ENCODE assay signal across 1 cellular context in genomic region chr1:94855307-94855700, GRCh38.
TF ChIP-seq lines count a peak whose summit lies in the region.

No MANE protein-coding gene starts in this region.

TF ChIP-seq in GM23338, 12 proteins besides CTCF, POLR2A, EP300 and RAD21:
- TF ChIP-seq, protein P1, sequence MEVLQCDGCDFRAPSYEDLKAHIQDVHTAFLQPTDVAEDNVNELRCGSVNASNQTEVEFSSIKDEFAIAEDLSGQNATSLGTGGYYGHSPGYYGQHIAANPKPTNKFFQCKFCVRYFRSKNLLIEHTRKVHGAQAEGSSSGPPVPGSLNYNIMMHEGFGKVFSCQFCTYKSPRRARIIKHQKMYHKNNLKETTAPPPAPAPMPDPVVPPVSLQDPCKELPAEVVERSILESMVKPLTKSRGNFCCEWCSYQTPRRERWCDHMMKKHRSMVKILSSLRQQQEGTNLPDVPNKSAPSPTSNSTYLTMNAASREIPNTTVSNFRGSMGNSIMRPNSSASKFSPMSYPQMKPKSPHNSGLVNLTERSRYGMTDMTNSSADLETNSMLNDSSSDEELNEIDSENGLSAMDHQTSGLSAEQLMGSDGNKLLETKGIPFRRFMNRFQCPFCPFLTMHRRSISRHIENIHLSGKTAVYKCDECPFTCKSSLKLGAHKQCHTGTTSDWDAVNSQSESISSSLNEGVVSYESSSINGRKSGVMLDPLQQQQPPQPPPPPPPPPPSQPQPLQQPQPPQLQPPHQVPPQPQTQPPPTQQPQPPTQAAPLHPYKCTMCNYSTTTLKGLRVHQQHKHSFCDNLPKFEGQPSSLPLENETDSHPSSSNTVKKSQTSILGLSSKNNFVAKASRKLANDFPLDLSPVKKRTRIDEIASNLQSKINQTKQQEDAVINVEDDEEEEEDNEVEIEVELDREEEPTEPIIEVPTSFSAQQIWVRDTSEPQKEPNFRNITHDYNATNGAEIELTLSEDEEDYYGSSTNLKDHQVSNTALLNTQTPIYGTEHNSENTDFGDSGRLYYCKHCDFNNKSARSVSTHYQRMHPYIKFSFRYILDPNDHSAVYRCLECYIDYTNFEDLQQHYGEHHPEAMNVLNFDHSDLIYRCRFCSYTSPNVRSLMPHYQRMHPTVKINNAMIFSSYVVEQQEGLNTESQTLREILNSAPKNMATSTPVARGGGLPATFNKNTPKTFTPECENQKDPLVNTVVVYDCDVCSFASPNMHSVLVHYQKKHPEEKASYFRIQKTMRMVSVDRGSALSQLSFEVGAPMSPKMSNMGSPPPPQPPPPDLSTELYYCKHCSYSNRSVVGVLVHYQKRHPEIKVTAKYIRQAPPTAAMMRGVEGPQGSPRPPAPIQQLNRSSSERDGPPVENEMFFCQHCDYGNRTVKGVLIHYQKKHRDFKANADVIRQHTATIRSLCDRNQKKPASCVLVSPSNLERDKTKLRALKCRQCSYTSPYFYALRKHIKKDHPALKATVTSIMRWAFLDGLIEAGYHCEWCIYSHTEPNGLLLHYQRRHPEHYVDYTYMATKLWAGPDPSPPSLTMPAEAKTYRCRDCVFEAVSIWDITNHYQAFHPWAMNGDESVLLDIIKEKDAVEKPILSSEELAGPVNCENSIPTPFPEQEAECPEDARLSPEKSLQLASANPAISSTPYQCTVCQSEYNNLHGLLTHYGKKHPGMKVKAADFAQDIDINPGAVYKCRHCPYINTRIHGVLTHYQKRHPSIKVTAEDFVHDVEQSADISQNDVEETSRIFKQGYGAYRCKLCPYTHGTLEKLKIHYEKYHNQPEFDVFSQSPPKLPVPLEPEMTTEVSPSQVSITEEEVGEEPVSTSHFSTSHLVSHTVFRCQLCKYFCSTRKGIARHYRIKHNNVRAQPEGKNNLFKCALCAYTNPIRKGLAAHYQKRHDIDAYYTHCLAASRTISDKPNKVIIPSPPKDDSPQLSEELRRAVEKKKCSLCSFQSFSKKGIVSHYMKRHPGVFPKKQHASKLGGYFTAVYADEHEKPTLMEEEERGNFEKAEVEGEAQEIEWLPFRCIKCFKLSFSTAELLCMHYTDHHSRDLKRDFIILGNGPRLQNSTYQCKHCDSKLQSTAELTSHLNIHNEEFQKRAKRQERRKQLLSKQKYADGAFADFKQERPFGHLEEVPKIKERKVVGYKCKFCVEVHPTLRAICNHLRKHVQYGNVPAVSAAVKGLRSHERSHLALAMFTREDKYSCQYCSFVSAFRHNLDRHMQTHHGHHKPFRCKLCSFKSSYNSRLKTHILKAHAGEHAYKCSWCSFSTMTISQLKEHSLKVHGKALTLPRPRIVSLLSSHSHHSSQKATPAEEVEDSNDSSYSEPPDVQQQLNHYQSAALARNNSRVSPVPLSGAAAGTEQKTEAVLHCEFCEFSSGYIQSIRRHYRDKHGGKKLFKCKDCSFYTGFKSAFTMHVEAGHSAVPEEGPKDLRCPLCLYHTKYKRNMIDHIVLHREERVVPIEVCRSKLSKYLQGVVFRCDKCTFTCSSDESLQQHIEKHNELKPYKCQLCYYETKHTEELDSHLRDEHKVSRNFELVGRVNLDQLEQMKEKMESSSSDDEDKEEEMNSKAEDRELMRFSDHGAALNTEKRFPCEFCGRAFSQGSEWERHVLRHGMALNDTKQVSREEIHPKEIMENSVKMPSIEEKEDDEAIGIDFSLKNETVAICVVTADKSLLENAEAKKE (CRISPR knock-in tag; IDR thresholded peaks at IDR 0.05) = no peak
- TF ChIP-seq EZH2 (IDR thresholded peaks at IDR 0.05; ENCODE audit: low read depth, unreplicated experiment) = no peak
- TF ChIP-seq STAT1 (IDR thresholded peaks at IDR 0.05; ENCODE audit: unreplicated experiment) = no peak
- TF ChIP-seq, protein P2, sequence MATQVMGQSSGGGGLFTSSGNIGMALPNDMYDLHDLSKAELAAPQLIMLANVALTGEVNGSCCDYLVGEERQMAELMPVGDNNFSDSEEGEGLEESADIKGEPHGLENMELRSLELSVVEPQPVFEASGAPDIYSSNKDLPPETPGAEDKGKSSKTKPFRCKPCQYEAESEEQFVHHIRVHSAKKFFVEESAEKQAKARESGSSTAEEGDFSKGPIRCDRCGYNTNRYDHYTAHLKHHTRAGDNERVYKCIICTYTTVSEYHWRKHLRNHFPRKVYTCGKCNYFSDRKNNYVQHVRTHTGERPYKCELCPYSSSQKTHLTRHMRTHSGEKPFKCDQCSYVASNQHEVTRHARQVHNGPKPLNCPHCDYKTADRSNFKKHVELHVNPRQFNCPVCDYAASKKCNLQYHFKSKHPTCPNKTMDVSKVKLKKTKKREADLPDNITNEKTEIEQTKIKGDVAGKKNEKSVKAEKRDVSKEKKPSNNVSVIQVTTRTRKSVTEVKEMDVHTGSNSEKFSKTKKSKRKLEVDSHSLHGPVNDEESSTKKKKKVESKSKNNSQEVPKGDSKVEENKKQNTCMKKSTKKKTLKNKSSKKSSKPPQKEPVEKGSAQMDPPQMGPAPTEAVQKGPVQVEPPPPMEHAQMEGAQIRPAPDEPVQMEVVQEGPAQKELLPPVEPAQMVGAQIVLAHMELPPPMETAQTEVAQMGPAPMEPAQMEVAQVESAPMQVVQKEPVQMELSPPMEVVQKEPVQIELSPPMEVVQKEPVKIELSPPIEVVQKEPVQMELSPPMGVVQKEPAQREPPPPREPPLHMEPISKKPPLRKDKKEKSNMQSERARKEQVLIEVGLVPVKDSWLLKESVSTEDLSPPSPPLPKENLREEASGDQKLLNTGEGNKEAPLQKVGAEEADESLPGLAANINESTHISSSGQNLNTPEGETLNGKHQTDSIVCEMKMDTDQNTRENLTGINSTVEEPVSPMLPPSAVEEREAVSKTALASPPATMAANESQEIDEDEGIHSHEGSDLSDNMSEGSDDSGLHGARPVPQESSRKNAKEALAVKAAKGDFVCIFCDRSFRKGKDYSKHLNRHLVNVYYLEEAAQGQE (IDR thresholded peaks at IDR 0.05; ENCODE audit: unreplicated experiment) = no peak
- no peak for TF ChIP-seq POLR2AphosphoS5 (IDR thresholded peaks at IDR 0.05; ENCODE audit: low read depth)
- TF ChIP-seq NANOG (IDR thresholded peaks at IDR 0.05; ENCODE audit: borderline replicate concordance) = no peak
- no peak for TF ChIP-seq ZNF331 (CRISPR knock-in tag; IDR thresholded peaks at IDR 0.05; ENCODE audit: low read depth)
- no peak for TF ChIP-seq EZH2phosphoT487 (IDR thresholded peaks at IDR 0.05; ENCODE audit: unreplicated experiment)
- TF ChIP-seq ETS1 (IDR thresholded peaks at IDR 0.05) = no peak
- no peak for TF ChIP-seq JUNB (IDR thresholded peaks at IDR 0.05; ENCODE audit: unreplicated experiment)
- TF ChIP-seq ZNF114 (CRISPR knock-in tag; IDR thresholded peaks at IDR 0.05) = no peak
- no peak for TF ChIP-seq CREB1 (CRISPR knock-in tag; IDR thresholded peaks at IDR 0.05; ENCODE audit: low read depth)
